Comparison of ENCODE assay signal across 1 cellular context in genomic region chr2:95269036-95269680, GRCh38.
TF ChIP-seq lines count a peak whose summit lies in the region.

No MANE protein-coding gene starts in this region.

TF ChIP-seq in HepG2, 621 proteins besides CTCF, POLR2A, EP300 and RAD21:
- no peak for TF ChIP-seq EEA1 (CRISPR knock-in tag; IDR thresholded peaks at IDR 0.05; ENCODE audit: borderline replicate concordance)
- no peak for TF ChIP-seq TRIM22 (IDR thresholded peaks at IDR 0.05)
- no peak for TF ChIP-seq EHMT2 (IDR thresholded peaks at IDR 0.05; ENCODE audit: borderline replicate concordance, low read depth, low read length)
- no peak for TF ChIP-seq NFYB (CRISPR knock-in tag; IDR thresholded peaks at IDR 0.05)
- TF ChIP-seq ZNF800 (CRISPR knock-in tag; IDR thresholded peaks at IDR 0.05): no peak
- TF ChIP-seq IKZF1 (IDR thresholded peaks at IDR 0.05): no peak
- TF ChIP-seq MAX (IDR thresholded peaks at IDR 0.05): no peak
- TF ChIP-seq ZNF101 (CRISPR knock-in tag; IDR thresholded peaks at IDR 0.05; ENCODE audit: borderline replicate concordance, low read depth): no peak
- no peak for TF ChIP-seq TEF (CRISPR knock-in tag; IDR thresholded peaks at IDR 0.05)
- TF ChIP-seq MIER3 (CRISPR knock-in tag; IDR thresholded peaks at IDR 0.05; ENCODE audit: borderline replicate concordance): no peak
- no peak for TF ChIP-seq ONECUT2 (CRISPR knock-in tag; IDR thresholded peaks at IDR 0.05)
- TF ChIP-seq SIN3B (IDR thresholded peaks at IDR 0.05; ENCODE audit: low read length): no peak
